ENCODE assay signal across 8 cellular contexts in the genomic region with DNA sequence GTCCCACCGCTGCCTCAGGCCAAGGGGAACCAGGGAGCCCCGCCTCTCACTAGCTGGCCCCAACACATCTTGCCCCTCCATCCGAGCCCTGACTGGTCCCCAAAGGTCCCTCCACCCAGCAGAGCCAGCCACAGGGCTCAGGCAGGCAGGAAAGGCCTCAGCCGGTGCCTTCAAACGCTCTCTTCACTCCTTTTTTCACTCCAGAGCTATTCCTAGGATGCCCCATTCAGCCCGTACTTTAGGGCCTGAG. TPM values are rescaled to one million over a fixed set of nuclear protein-coding genes. Genes with fewer than 3 reads are reported as not detected.
A peak's percentile ranks its signal among the peaks of the same experiment; 100 is the strongest.
DNase-seq lines count a peak whose midpoint lies in the region; ATAC-seq and TF ChIP-seq lines count a peak whose summit lies in the region.
"Had no signal": no experiment of that assay in that cellular context is flagged by ENCODE, and none has a peak within 500 bp of the region (broad histone marks: within the 10 kb centered on the region; RNA-seq: fewer than 3 reads in every experiment).

No MANE protein-coding gene starts in this region.

- TF ChIP-seq EP300 in stomach (IDR thresholded peaks at IDR 0.05): no peak

- peaks cover 8% of the 10 kb centered on the region for H3K4me1 ChIP-seq in iPS-18a (ENCODE audit: control insufficient read depth, low read depth, low read length)
- H3K4me1 ChIP-seq in stomach: peaks cover 7 to 65% (median 48%) of the 10 kb centered on the region in 4 donors

- DNase-seq in HFFc6: no peak
- no peak for DNase-seq in activated T-helper 2 cell treated with anti-CD3 and anti-CD28 coated beads, Interferon-gamma antibody, Interleukin-2, Interleukin-4, amounts not matched to agents 10 μg/mL and 5 μg/mL and 100 μg/mL, durations not matched to agents 14 hours and 24 hours and 36 hours (ENCODE audit: low spot score)
- DNase-seq in stomach: no peak
- DNase-seq in inferior parietal cortex (ENCODE audit: extremely low spot score): no peak
- no peak for DNase-seq in NCI-H2081 (lab: John Stamatoyannopoulos, UW)

- no peaks in the 10 kb centered on the region for H3K9me3 Mint-ChIP-seq in HFFc6
- no peaks in the 10 kb centered on the region for H3K9me3 Mint-ChIP-seq in activated T-helper 2 cell treated with anti-CD3 and anti-CD28 coated beads, Interferon-gamma antibody, Interleukin-2, Interleukin-4, amounts not matched to agents 10 μg/mL and 5 μg/mL and 100 μg/mL, durations not matched to agents 14 hours and 24 hours and 36 hours

- no peak for ATAC-seq in GM18520 (IDR thresholded peaks at IDR 0.05; ENCODE audit: unreplicated experiment)

- intact Hi-C loops in activated T-helper 2 cell treated with anti-CD3 and anti-CD28 coated beads, Interferon-gamma antibody, Interleukin-2, Interleukin-4, amounts not matched to agents 10 μg/mL and 5 μg/mL and 100 μg/mL, durations not matched to agents 14 hours and 24 hours and 36 hours (cut with micrococcal nuclease): loop anchor here (5.0 to 10.0 kb wide), 3 partner anchors 163 to 447 kb away; a partner anchor contains a TSS
- intact Hi-C loops in stomach (cut with DNase I; ENCODE audit: low total_unique reads): no loop called here

- WGBS in stomach, 5 donors: 0 to 47% (median 10%) methylated on average over 4 to 6 of the region's 6 CpGs

- H3K4me3 ChIP-seq in iPS-18a (ENCODE audit: low read length): peak overlapping the region; percentile 68
- H3K4me3 ChIP-seq in stomach: peak overlapping the region; percentile 45 to 59 (median 56)

- peak overlapping the region; percentile 83 for H3K9ac ChIP-seq in iPS-18a (ENCODE audit: low read length)

- H3K36me3 Mint-ChIP-seq in HFFc6 (ENCODE audit: low read depth): peaks cover 5% of the 10 kb centered on the region; the same call in 1 of the 2 replicates
- H3K36me3 Mint-ChIP-seq in activated T-helper 2 cell treated with anti-CD3 and anti-CD28 coated beads, Interferon-gamma antibody, Interleukin-2, Interleukin-4, amounts not matched to agents 10 μg/mL and 5 μg/mL and 100 μg/mL, durations not matched to agents 14 hours and 24 hours and 36 hours (ENCODE audit: low read depth): peaks cover 43% of the 10 kb centered on the region

- H3K4me3 Mint-ChIP-seq in HFFc6: peak overlapping the region; percentile 83
- H3K4me3 Mint-ChIP-seq in activated T-helper 2 cell treated with anti-CD3 and anti-CD28 coated beads, Interferon-gamma antibody, Interleukin-2, Interleukin-4, amounts not matched to agents 10 μg/mL and 5 μg/mL and 100 μg/mL, durations not matched to agents 14 hours and 24 hours and 36 hours (ENCODE audit: low read depth): peak overlapping the region; percentile 86

- H3K9me3 ChIP-seq in iPS-18a (ENCODE audit: control insufficient read depth, low read depth, low read length): no peaks in the 10 kb centered on the region
- no peaks in the 10 kb centered on the region for H3K9me3 ChIP-seq in stomach

- no peaks in the 10 kb centered on the region for H3K27me3 Mint-ChIP-seq in HFFc6 (ENCODE audit: insufficient read depth)
- no peaks in the 10 kb centered on the region for H3K27me3 Mint-ChIP-seq in activated T-helper 2 cell treated with anti-CD3 and anti-CD28 coated beads, Interferon-gamma antibody, Interleukin-2, Interleukin-4, amounts not matched to agents 10 μg/mL and 5 μg/mL and 100 μg/mL, durations not matched to agents 14 hours and 24 hours and 36 hours (ENCODE audit: low read depth)

- H3K27me3 ChIP-seq in iPS-18a (ENCODE audit: control insufficient read depth, insufficient read depth, low read length) (no peaks in the 10 kb centered on the region), stomach (peaks cover 0 to 6% (median 0%) of the 10 kb centered on the region in 3 donors)

- TF ChIP-seq CTCF in HFFc6 (IDR thresholded peaks at IDR 0.05): no peak
- TF ChIP-seq CTCF in stomach (IDR thresholded peaks at IDR 0.05): no peak

- H3K27ac Mint-ChIP-seq in HFFc6: peak overlapping the region; percentile 87
- peak overlapping the region; percentile 99 for H3K27ac Mint-ChIP-seq in activated T-helper 2 cell treated with anti-CD3 and anti-CD28 coated beads, Interferon-gamma antibody, Interleukin-2, Interleukin-4, amounts not matched to agents 10 μg/mL and 5 μg/mL and 100 μg/mL, durations not matched to agents 14 hours and 24 hours and 36 hours

- peaks cover 25% of the 10 kb centered on the region for H3K4me1 Mint-ChIP-seq in HFFc6 (ENCODE audit: low read depth)
- peaks cover 21% of the 10 kb centered on the region for H3K4me1 Mint-ChIP-seq in activated T-helper 2 cell treated with anti-CD3 and anti-CD28 coated beads, Interferon-gamma antibody, Interleukin-2, Interleukin-4, amounts not matched to agents 10 μg/mL and 5 μg/mL and 100 μg/mL, durations not matched to agents 14 hours and 24 hours and 36 hours (ENCODE audit: low read depth)

- no peak for TF ChIP-seq POLR2A in stomach (IDR thresholded peaks at IDR 0.05)

- H3K36me3 ChIP-seq in iPS-18a (ENCODE audit: control insufficient read depth, low read depth, low read length) (peaks cover 8% of the 10 kb centered on the region), stomach (peaks cover 4 to 35% (median 28%) of the 10 kb centered on the region in 4 donors)

- peak overlapping the region; percentile 33 for H3K27ac ChIP-seq in iPS-18a (ENCODE audit: low read length)
- H3K27ac ChIP-seq in stomach: peak overlapping the region; percentile 95 to 98 (median 96)

RNA-seq across cellular contexts. Expression of a gene that starts 1.5 kb away (rescaled TPM):
- total RNA-seq in HFFc6 (2021; fragmentation: NEBNext Ultra II Directional; extraction: Animal tissue kit (Norgen Biotek cat#: 25700)): under 1 TPM; 0.18 to 0.63 (median 0.48) TPM
- 128 and 135 TPM in 2 replicates for total RNA-seq in activated T-helper 2 cell treated with anti-CD3 and anti-CD28 coated beads, Interferon-gamma antibody, Interleukin-2, Interleukin-4, amounts not matched to agents 10 μg/mL and 5 μg/mL and 100 μg/mL, durations not matched to agents 14 hours and 24 hours and 36 hours
- total RNA-seq in stomach: 10 to 100 TPM; 18.5 to 93.9 (median 67.7) TPM
- polyA plus RNA-seq in stomach: 10 to 100 TPM; 24.9 to 35.5 (median 25.2) TPM

RNA-seq across cellular contexts. Expression of a gene that starts 7.2 kb away (rescaled TPM):
- 100 to 1,000 TPM; 130 to 160 (median 146) TPM for total RNA-seq in HFFc6 (2021; fragmentation: NEBNext Ultra II Directional; extraction: Animal tissue kit (Norgen Biotek cat#: 25700))
- total RNA-seq in activated T-helper 2 cell treated with anti-CD3 and anti-CD28 coated beads, Interferon-gamma antibody, Interleukin-2, Interleukin-4, amounts not matched to agents 10 μg/mL and 5 μg/mL and 100 μg/mL, durations not matched to agents 14 hours and 24 hours and 36 hours: 127 and 128 TPM in 2 replicates
- total RNA-seq in stomach: 10 to 100 TPM; 23.2 to 63.8 (median 35.6) TPM
- polyA plus RNA-seq in stomach: 100 to 1,000 TPM; 114 to 161 (median 125) TPM

RNA-seq across cellular contexts. Expression of a gene that starts 16.8 kb away (rescaled TPM):
- total RNA-seq in HFFc6 (2021; fragmentation: NEBNext Ultra II Directional; extraction: Animal tissue kit (Norgen Biotek cat#: 25700)): under 1 TPM in 4 of 6 experiments, not detected in 2; 0.23 to 0.75 (median 0.40) TPM
- 11.4 and 12.4 TPM in 2 replicates for total RNA-seq in activated T-helper 2 cell treated with anti-CD3 and anti-CD28 coated beads, Interferon-gamma antibody, Interleukin-2, Interleukin-4, amounts not matched to agents 10 μg/mL and 5 μg/mL and 100 μg/mL, durations not matched to agents 14 hours and 24 hours and 36 hours
- total RNA-seq in stomach: 1 to 10 TPM in 2 of 5 donors, not detected in 3; 2.3 to 8.3 TPM
- polyA plus RNA-seq in stomach: 10 to 100 TPM in 1 of 3 donors, 1 to 10 TPM in 2; 4.4 to 12.7 (median 8.1) TPM

RNA-seq across cellular contexts. Expression of a gene that starts 23.1 kb away (rescaled TPM):
- total RNA-seq in HFFc6 (2021; fragmentation: NEBNext Ultra II Directional; extraction: Animal tissue kit (Norgen Biotek cat#: 25700)): not detected
- not detected in 2 replicates for total RNA-seq in activated T-helper 2 cell treated with anti-CD3 and anti-CD28 coated beads, Interferon-gamma antibody, Interleukin-2, Interleukin-4, amounts not matched to agents 10 μg/mL and 5 μg/mL and 100 μg/mL, durations not matched to agents 14 hours and 24 hours and 36 hours
- total RNA-seq in stomach: under 1 TPM in 1 of 5 donors, not detected in 4; 0.37 TPM
- polyA plus RNA-seq in stomach: 1 to 10 TPM in 2 of 3 donors, under 1 TPM in 1; 0.19 to 1.4 (median 1.1) TPM
- total RNA-seq: pulmonary artery endothelial cell had no signal

RNA-seq across cellular contexts. Expression of a gene that starts 41.6 kb away (rescaled TPM):
- 10 to 100 TPM; 13.1 to 89.2 (median 14.4) TPM for total RNA-seq in HFFc6 (2021; fragmentation: NEBNext Ultra II Directional; extraction: Animal tissue kit (Norgen Biotek cat#: 25700))
- 0.83 and 0.98 TPM in 2 replicates for total RNA-seq in activated T-helper 2 cell treated with anti-CD3 and anti-CD28 coated beads, Interferon-gamma antibody, Interleukin-2, Interleukin-4, amounts not matched to agents 10 μg/mL and 5 μg/mL and 100 μg/mL, durations not matched to agents 14 hours and 24 hours and 36 hours
- total RNA-seq in stomach: 10 to 100 TPM in 1 of 5 donors, 1 to 10 TPM in 3, under 1 TPM in 1; under 0.01 to 19.1 (median 2.8) TPM
- polyA plus RNA-seq in stomach: 1 to 10 TPM in 1 of 3 donors, under 1 TPM in 2; 0.62 to 3.1 (median 0.76) TPM

Comparison
In these comparisons a context has a peak if more than half of its experiments do, and no peak if none do; other contexts are left out.
1. RNA of a gene that starts 1.5 kb away (total RNA-seq): 128 to 135 TPM in activated T-helper 2 cell treated with anti-CD3 and anti-CD28 coated beads, Interferon-gamma antibody, Interleukin-2, Interleukin-4, amounts not matched to agents 10 μg/mL and 5 μg/mL and 100 μg/mL, durations not matched to agents 14 hours and 24 hours and 36 hours and 18.5 to 93.9 TPM in stomach; 0.18 to 0.63 TPM in HFFc6; every median in the first group is over 10 times any median in the second.